ENCODE assay signal across 8 cellular contexts in the genomic region with DNA sequence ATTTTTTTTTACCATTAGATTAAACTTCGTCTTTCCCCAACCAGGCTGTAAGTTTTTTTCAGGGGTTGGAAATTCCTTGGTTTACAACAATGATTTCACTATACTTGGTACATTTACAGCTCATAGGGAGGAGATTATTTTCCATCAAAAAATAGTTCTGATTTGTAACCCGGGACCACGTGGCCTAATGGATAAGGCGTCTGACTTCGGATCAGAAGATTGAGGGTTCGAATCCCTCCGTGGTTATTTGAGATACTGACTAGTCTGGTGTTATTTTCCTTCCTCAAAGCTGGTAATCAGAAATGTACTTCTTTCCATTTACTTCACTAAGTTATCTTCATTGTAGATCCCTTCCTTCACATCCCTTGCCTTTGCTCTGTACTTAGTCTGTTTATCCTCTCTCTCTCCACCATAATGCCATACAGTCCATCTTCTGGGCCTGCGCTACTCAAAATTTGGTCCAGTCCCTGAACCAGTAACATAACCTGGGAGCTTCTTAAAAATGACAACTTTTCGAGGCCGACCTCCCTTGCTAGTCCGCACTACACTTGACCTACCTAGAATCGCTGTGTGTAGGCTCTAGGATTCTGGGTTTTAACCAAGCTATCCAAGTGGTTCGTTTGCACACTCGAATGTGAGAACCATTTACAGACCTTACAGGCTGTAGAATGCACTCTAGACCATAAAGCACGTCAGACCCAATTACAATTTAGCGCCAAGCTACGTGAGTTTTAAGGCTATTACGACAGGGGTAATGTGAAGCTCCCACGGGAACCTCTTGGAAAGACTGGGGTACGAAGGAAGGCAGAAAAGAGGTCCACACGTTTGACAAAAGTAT. TPM values are rescaled to one million over a fixed set of nuclear protein-coding genes. Genes with fewer than 3 reads are reported as not detected.
DNase-seq lines count a peak whose midpoint lies in the region; ATAC-seq and TF ChIP-seq lines count a peak whose summit lies in the region.

No MANE protein-coding gene starts in this region.

- H3K9me3 ChIP-seq in BE2C (no peaks in the 10 kb centered on the region), iPS DF 6.9 (ENCODE audit: control insufficient read depth, insufficient read depth, low read length) (no peaks in the 10 kb centered on the region)

- DNase-seq in BE2C (peak; percentile 77), NAMALWA (ENCODE audit: low spot score) (peak; percentile 95), astrocyte of the spinal cord (ENCODE audit: low read depth, low spot score) (peak; percentile 93), iPS DF 6.9 (ENCODE audit: low read depth, low spot score) (no peak), KBM-7 (no peak)

- peak; percentile 45 for ATAC-seq in GM19463 (IDR thresholded peaks at IDR 0.05; ENCODE audit: unreplicated experiment)
- ATAC-seq in SK-N-SH treated with all-trans-retinoic acid at 6 μM for 48 hours = peak; percentile 76

- TF ChIP-seq CTCF in BE2C (IDR thresholded peaks at IDR 0.05; ENCODE audit: low read depth, low read length) (no peak), astrocyte of the spinal cord (IDR thresholded peaks at IDR 0.05; ENCODE audit: low read depth, low read length) (no peak)

- H3K27ac ChIP-seq in iPS DF 6.9 (ENCODE audit: low read length) (no peak overlapping the region), skin epidermis (peak overlapping the region in 4 of 21 experiments; percentile 21 to 51 (median 38))

- H3K4me1 ChIP-seq in BE2C (no peaks in the 10 kb centered on the region), iPS DF 6.9 (ENCODE audit: control insufficient read depth, insufficient read depth, low read length) (peaks cover 2% of the 10 kb centered on the region)

- H3K36me3 ChIP-seq in BE2C = no peaks in the 10 kb centered on the region
- H3K36me3 ChIP-seq in iPS DF 6.9 (ENCODE audit: control insufficient read depth, insufficient read depth, low read length) = no peaks in the 10 kb centered on the region

- H3K4me3 ChIP-seq in BE2C (ENCODE audit: low read depth, low read length) = peak overlapping the region; percentile 83
- H3K4me3 ChIP-seq in astrocyte of the spinal cord (ENCODE audit: low read depth, low read length) = peak overlapping the region; percentile 77
- H3K4me3 ChIP-seq in iPS DF 6.9 (ENCODE audit: low read length) = peak overlapping the region; percentile 54; the same call in 1 of the 2 replicates
- H3K4me3 ChIP-seq in skin epidermis = peak overlapping the region; percentile 34 to 65 (median 47)

- in situ Hi-C loops in astrocyte of the spinal cord (cut with HindIII; ENCODE audit: low sequenced_read_pairs) = no loop called here
- in situ Hi-C loops in KBM-7 (cut with MboI; ENCODE audit: low pct_unique_long_range_greater_than_20kb, low sequenced_read_pairs) = no loop called here

- WGBS in iPS DF 6.9 (ENCODE audit: insufficient coverage, insufficient read length) = no CpG with 5 or more reads among the region's 21 CpGs

- H3K27me3 ChIP-seq in BE2C (no peaks in the 10 kb centered on the region), iPS DF 6.9 (ENCODE audit: control insufficient read depth, insufficient read depth, low read length) (no peaks in the 10 kb centered on the region)

TF ChIP-seq in SK-N-SH treated with all-trans-retinoic acid at 6 μM for 48 hours, 23 proteins besides CTCF, POLR2A, EP300 and RAD21:
- TF ChIP-seq, protein P1, sequence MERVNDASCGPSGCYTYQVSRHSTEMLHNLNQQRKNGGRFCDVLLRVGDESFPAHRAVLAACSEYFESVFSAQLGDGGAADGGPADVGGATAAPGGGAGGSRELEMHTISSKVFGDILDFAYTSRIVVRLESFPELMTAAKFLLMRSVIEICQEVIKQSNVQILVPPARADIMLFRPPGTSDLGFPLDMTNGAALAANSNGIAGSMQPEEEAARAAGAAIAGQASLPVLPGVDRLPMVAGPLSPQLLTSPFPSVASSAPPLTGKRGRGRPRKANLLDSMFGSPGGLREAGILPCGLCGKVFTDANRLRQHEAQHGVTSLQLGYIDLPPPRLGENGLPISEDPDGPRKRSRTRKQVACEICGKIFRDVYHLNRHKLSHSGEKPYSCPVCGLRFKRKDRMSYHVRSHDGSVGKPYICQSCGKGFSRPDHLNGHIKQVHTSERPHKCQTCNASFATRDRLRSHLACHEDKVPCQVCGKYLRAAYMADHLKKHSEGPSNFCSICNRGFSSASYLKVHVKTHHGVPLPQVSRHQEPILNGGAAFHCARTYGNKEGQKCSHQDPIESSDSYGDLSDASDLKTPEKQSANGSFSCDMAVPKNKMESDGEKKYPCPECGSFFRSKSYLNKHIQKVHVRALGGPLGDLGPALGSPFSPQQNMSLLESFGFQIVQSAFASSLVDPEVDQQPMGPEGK (CRISPR knock-in tag; IDR thresholded peaks at IDR 0.05; ENCODE audit: borderline replicate concordance) = no peak
- TF ChIP-seq, protein P2, sequence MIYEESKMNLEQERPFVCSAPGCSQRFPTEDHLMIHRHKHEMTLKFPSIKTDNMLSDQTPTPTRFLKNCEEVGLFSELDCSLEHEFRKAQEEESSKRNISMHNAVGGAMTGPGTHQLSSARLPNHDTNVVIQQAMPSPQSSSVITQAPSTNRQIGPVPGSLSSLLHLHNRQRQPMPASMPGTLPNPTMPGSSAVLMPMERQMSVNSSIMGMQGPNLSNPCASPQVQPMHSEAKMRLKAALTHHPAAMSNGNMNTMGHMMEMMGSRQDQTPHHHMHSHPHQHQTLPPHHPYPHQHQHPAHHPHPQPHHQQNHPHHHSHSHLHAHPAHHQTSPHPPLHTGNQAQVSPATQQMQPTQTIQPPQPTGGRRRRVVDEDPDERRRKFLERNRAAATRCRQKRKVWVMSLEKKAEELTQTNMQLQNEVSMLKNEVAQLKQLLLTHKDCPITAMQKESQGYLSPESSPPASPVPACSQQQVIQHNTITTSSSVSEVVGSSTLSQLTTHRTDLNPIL (CRISPR knock-in tag; IDR thresholded peaks at IDR 0.05; ENCODE audit: low read depth) = no peak
- TF ChIP-seq ESRRG (CRISPR knock-in tag; IDR thresholded peaks at IDR 0.05) = no peak

RNA-seq across cellular contexts. Expression of a gene that starts 42.1 kb away (rescaled TPM):
- polyA plus RNA-seq in BE2C (2012; ENCODE audit: insufficient read depth, insufficient read length, low read depth) = 4.9 TPM

Comparison
In these comparisons a context has a peak if more than half of its experiments do, and no peak if none do; other contexts are left out.
1. DNase-seq: peak in BE2C (single experiment), NAMALWA (single experiment) and astrocyte of the spinal cord (single experiment); none in iPS DF 6.9 (single experiment) and KBM-7 (single experiment).
2. Peak in every context shown above with its lines, with median percentiles within 50 percentile points of each other: H3K4me3 ChIP-seq.